Comparison of ENCODE assay signal across 1 cellular context in the genomic region with DNA sequence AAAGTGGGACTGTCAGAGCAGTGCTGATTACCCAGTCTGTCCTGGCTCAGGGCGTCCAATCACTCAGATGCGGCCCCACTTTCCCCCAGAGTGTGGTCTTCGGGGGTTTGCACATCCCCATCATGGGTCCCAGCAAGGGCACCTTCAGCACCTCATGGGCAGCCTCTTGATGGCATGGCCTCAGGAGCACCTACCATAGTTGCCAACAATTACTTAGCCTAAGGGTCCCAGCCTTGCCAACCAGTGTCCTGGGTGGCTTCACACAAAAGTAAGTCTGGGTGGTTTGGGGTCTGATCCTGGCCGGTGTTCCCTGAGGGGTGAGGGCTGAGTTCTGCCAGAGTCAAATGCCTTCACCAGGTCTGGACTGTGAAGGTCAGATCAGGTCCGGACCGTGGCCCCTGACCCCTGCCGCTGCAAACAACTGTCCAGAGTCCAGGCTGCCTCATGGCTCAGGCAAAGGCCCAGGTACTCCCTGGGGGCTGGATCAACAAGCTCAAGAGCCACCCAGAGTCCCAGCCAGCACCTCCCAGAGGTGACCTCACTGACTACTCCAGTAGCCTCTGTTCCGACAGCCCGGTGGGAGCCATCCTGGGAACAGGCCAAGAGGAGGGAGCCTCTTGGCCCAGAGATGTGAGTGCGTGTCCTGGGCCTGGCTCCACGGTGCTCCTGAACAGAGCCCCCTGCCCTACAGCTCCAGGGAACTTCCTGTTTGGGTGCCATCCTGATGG.
TF ChIP-seq lines count a peak whose summit lies in the region.

No MANE protein-coding gene starts in this region.

TF ChIP-seq in HepG2, 621 proteins besides CTCF, POLR2A, EP300 and RAD21 (continued from another document and continues in another):
- TF ChIP-seq ZBTB40 (IDR thresholded peaks at IDR 0.05) (no peak), ZBTB40 (CRISPR knock-in tag; IDR thresholded peaks at IDR 0.05) (no peak), MLXIP (CRISPR knock-in tag; IDR thresholded peaks at IDR 0.05; ENCODE audit: borderline replicate concordance) (no peak), ZNF598 (CRISPR knock-in tag; IDR thresholded peaks at IDR 0.05; ENCODE audit: borderline replicate concordance) (no peak), ATAD3A (CRISPR knock-in tag; IDR thresholded peaks at IDR 0.05) (no peak), PRMT3 (CRISPR knock-in tag; IDR thresholded peaks at IDR 0.05; ENCODE audit: borderline replicate concordance, low read depth) (no peak), ZMYM3 (CRISPR knock-in tag; IDR thresholded peaks at IDR 0.05) (peak; percentile 65; the same call in 1 of the 2 replicates), ZNF382 (CRISPR knock-in tag; IDR thresholded peaks at IDR 0.05; ENCODE audit: borderline replicate concordance) (no peak), ZNF75D (CRISPR knock-in tag; IDR thresholded peaks at IDR 0.05; ENCODE audit: borderline replicate concordance) (no peak), SETDB1 (CRISPR knock-in tag; IDR thresholded peaks at IDR 0.05; ENCODE audit: borderline replicate concordance) (no peak), HOXD1 (CRISPR knock-in tag; IDR thresholded peaks at IDR 0.05) (no peak), ZNF235 (CRISPR knock-in tag; IDR thresholded peaks at IDR 0.05; ENCODE audit: borderline replicate concordance) (0 out of 2 replicates have a peak, but pooled peaks have one; percentile 38), TCF7 (IDR thresholded peaks at IDR 0.05; ENCODE audit: low read depth) (no peak), KLF16 (CRISPR knock-in tag; IDR thresholded peaks at IDR 0.05) (no peak), ZNF672 (CRISPR knock-in tag; IDR thresholded peaks at IDR 0.05) (no peak), DMAP1 (CRISPR knock-in tag; IDR thresholded peaks at IDR 0.05) (peak; percentile 41), FOSL1 (CRISPR knock-in tag; IDR thresholded peaks at IDR 0.05; ENCODE audit: borderline replicate concordance) (no peak), FOSL2 (CRISPR knock-in tag; IDR thresholded peaks at IDR 0.05) (peak; percentile 22; the same call in 1 of the 2 replicates), CREM (IDR thresholded peaks at IDR 0.05) (no peak), CREM (CRISPR knock-in tag; IDR thresholded peaks at IDR 0.05) (no peak)
- TF ChIP-seq, protein P1, sequence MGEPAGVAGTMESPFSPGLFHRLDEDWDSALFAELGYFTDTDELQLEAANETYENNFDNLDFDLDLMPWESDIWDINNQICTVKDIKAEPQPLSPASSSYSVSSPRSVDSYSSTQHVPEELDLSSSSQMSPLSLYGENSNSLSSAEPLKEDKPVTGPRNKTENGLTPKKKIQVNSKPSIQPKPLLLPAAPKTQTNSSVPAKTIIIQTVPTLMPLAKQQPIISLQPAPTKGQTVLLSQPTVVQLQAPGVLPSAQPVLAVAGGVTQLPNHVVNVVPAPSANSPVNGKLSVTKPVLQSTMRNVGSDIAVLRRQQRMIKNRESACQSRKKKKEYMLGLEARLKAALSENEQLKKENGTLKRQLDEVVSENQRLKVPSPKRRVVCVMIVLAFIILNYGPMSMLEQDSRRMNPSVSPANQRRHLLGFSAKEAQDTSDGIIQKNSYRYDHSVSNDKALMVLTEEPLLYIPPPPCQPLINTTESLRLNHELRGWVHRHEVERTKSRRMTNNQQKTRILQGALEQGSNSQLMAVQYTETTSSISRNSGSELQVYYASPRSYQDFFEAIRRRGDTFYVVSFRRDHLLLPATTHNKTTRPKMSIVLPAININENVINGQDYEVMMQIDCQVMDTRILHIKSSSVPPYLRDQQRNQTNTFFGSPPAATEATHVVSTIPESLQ (CRISPR knock-in tag; conservative IDR thresholded peaks at IDR 0.05): no peak
- TF ChIP-seq, protein P2, sequence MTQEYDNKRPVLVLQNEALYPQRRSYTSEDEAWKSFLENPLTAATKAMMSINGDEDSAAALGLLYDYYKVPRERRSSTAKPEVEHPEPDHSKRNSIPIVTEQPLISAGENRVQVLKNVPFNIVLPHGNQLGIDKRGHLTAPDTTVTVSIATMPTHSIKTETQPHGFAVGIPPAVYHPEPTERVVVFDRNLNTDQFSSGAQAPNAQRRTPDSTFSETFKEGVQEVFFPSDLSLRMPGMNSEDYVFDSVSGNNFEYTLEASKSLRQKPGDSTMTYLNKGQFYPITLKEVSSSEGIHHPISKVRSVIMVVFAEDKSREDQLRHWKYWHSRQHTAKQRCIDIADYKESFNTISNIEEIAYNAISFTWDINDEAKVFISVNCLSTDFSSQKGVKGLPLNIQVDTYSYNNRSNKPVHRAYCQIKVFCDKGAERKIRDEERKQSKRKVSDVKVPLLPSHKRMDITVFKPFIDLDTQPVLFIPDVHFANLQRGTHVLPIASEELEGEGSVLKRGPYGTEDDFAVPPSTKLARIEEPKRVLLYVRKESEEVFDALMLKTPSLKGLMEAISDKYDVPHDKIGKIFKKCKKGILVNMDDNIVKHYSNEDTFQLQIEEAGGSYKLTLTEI (CRISPR knock-in tag; conservative IDR thresholded peaks at IDR 0.05): no peak
- TF ChIP-seq, protein P3, sequence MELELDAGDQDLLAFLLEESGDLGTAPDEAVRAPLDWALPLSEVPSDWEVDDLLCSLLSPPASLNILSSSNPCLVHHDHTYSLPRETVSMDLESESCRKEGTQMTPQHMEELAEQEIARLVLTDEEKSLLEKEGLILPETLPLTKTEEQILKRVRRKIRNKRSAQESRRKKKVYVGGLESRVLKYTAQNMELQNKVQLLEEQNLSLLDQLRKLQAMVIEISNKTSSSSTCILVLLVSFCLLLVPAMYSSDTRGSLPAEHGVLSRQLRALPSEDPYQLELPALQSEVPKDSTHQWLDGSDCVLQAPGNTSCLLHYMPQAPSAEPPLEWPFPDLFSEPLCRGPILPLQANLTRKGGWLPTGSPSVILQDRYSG (CRISPR knock-in tag; IDR thresholded peaks at IDR 0.05): no peak
- TF ChIP-seq, protein P4, sequence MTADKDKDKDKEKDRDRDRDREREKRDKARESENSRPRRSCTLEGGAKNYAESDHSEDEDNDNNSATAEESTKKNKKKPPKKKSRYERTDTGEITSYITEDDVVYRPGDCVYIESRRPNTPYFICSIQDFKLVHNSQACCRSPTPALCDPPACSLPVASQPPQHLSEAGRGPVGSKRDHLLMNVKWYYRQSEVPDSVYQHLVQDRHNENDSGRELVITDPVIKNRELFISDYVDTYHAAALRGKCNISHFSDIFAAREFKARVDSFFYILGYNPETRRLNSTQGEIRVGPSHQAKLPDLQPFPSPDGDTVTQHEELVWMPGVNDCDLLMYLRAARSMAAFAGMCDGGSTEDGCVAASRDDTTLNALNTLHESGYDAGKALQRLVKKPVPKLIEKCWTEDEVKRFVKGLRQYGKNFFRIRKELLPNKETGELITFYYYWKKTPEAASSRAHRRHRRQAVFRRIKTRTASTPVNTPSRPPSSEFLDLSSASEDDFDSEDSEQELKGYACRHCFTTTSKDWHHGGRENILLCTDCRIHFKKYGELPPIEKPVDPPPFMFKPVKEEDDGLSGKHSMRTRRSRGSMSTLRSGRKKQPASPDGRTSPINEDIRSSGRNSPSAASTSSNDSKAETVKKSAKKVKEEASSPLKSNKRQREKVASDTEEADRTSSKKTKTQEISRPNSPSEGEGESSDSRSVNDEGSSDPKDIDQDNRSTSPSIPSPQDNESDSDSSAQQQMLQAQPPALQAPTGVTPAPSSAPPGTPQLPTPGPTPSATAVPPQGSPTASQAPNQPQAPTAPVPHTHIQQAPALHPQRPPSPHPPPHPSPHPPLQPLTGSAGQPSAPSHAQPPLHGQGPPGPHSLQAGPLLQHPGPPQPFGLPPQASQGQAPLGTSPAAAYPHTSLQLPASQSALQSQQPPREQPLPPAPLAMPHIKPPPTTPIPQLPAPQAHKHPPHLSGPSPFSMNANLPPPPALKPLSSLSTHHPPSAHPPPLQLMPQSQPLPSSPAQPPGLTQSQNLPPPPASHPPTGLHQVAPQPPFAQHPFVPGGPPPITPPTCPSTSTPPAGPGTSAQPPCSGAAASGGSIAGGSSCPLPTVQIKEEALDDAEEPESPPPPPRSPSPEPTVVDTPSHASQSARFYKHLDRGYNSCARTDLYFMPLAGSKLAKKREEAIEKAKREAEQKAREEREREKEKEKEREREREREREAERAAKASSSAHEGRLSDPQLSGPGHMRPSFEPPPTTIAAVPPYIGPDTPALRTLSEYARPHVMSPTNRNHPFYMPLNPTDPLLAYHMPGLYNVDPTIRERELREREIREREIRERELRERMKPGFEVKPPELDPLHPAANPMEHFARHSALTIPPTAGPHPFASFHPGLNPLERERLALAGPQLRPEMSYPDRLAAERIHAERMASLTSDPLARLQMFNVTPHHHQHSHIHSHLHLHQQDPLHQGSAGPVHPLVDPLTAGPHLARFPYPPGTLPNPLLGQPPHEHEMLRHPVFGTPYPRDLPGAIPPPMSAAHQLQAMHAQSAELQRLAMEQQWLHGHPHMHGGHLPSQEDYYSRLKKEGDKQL (CRISPR knock-in tag; IDR thresholded peaks at IDR 0.05; ENCODE audit: low read depth): no peak
- TF ChIP-seq, protein P5, sequence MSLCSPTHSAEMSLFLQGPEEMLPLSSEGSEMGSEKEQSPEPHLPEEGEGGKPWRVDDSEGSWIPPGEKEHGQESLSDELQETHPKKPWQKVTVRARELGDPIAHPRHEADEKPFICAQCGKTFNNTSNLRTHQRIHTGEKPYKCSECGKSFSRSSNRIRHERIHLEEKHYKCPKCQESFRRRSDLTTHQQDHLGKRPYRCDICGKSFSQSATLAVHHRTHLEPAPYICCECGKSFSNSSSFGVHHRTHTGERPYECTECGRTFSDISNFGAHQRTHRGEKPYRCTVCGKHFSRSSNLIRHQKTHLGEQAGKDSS (CRISPR knock-in tag; IDR thresholded peaks at IDR 0.05; ENCODE audit: borderline replicate concordance, low read depth): no peak; the same call in 1 of the 2 replicates
